ENCODE assay signal across 14 cellular contexts in genomic region chr1:63714482-63714760, GRCh38. TPM values are rescaled to one million over a fixed set of nuclear protein-coding genes. Genes with fewer than 3 reads are reported as not detected.
A peak's percentile ranks its signal among the peaks of the same experiment; 100 is the strongest.
DNase-seq lines count a peak whose midpoint lies in the region; ATAC-seq and TF ChIP-seq lines count a peak whose summit lies in the region.
"Had no signal": no experiment of that assay in that cellular context is flagged by ENCODE, and none has a peak within 500 bp of the region (broad histone marks: within the 10 kb centered on the region; RNA-seq: fewer than 3 reads in every experiment).

No MANE protein-coding gene starts in this region.

- H3K4me2 ChIP-seq in BLaER1 (peak overlapping the region; percentile 82), IMR-90 (ENCODE audit: low read depth, low read length) (peak overlapping the region; percentile 50; the same call in 1 of the 2 replicates), mesendoderm (ENCODE audit: low read length) (no peak overlapping the region)
- H3K4me2 ChIP-seq: PC-9 had no signal

- H3K9me3 Mint-ChIP-seq in WTC11, result no peaks in the 10 kb centered on the region
- no peaks in the 10 kb centered on the region for H3K9me3 Mint-ChIP-seq in activated CD4-positive, alpha-beta T cell treated with anti-CD3 and anti-CD28 coated beads, Interleukin-2, amount 10 ng/mL, durations not matched to agents 24 days and 14 days
- H3K9me3 Mint-ChIP-seq: CD4-positive, alpha-beta T cell had no signal

- no peak overlapping the region for H4K91ac ChIP-seq in IMR-90 (ENCODE audit: insufficient read depth, low read depth, low read length)

- H3K18ac ChIP-seq in IMR-90 (ENCODE audit: low read depth, low read length), result no peak overlapping the region
- no peak overlapping the region for H3K18ac ChIP-seq in mesendoderm (ENCODE audit: low read length)

- no peak overlapping the region for H3K27ac Mint-ChIP-seq in WTC11
- H3K27ac Mint-ChIP-seq in activated CD4-positive, alpha-beta T cell treated with anti-CD3 and anti-CD28 coated beads, Interleukin-2, amount 10 ng/mL, durations not matched to agents 24 days and 14 days, result no peak overlapping the region
- H3K27ac Mint-ChIP-seq: CD4-positive, alpha-beta T cell had no signal

- H2BK20ac ChIP-seq in IMR-90 (ENCODE audit: low read depth, low read length), result no peak overlapping the region

- no peak overlapping the region for H2AFZ ChIP-seq in IMR-90 (replicated peaks; ENCODE audit: low read length, poor library complexity)
- H2AFZ ChIP-seq: PC-9 had no signal

- H3K4me1 Mint-ChIP-seq in WTC11, result peaks cover 6% of the 10 kb centered on the region
- H3K4me1 Mint-ChIP-seq in activated CD4-positive, alpha-beta T cell treated with anti-CD3 and anti-CD28 coated beads, Interleukin-2, amount 10 ng/mL, durations not matched to agents 24 days and 14 days, result no peaks in the 10 kb centered on the region

- H4K5ac ChIP-seq in IMR-90 (ENCODE audit: low read depth, low read length) (no peak overlapping the region), mesendoderm (ENCODE audit: low read length) (no peak overlapping the region)

- H3K4me1 ChIP-seq in BLaER1, result peaks cover 45% of the 10 kb centered on the region
- H3K4me1 ChIP-seq in IMR-90 (ENCODE audit: control insufficient read depth, insufficient read depth, low read length), result peaks cover 9% of the 10 kb centered on the region
- H3K4me1 ChIP-seq in mesendoderm (ENCODE audit: control insufficient read depth, low read depth, low read length), result peaks cover 7% of the 10 kb centered on the region

- H4K20me1 ChIP-seq in BLaER1, result no peaks in the 10 kb centered on the region
- H4K20me1 ChIP-seq in IMR-90 (ENCODE audit: insufficient read depth, low read length), result peaks cover 7% of the 10 kb centered on the region; the same call in 1 of the 2 replicates

- dilution Hi-C loops in IMR-90 (cut with HindIII; ENCODE audit: low sequenced_read_pairs, unreplicated experiment), result no loop called here

- H2AK9ac ChIP-seq in IMR-90 (replicated peaks; ENCODE audit: low read depth, low read length, poor library complexity), result no peak overlapping the region

- H2BK5ac ChIP-seq in IMR-90 (ENCODE audit: low read depth, low read length, poor library complexity, severe bottlenecking) (no peak overlapping the region), mesendoderm (ENCODE audit: low read length) (no peak overlapping the region)

- H2BK120ac ChIP-seq in IMR-90 (ENCODE audit: low read depth, low read length) (no peak overlapping the region), mesendoderm (ENCODE audit: low read depth, low read length) (no peak overlapping the region)

- H3K36me3 Mint-ChIP-seq in WTC11, result no peaks in the 10 kb centered on the region
- no peaks in the 10 kb centered on the region for H3K36me3 Mint-ChIP-seq in activated CD4-positive, alpha-beta T cell treated with anti-CD3 and anti-CD28 coated beads, Interleukin-2, amount 10 ng/mL, durations not matched to agents 24 days and 14 days (ENCODE audit: low read depth)

- H3K9ac ChIP-seq in BLaER1 (peak overlapping the region; percentile 16; the same call in 1 of the 2 replicates), IMR-90 (ENCODE audit: low read depth, low read length) (no peak overlapping the region), mesendoderm (ENCODE audit: low read length) (no peak overlapping the region)

- H3K4ac ChIP-seq in IMR-90 (ENCODE audit: low read depth, low read length) (0 out of 2 replicates have a peak overlapping the region, but pooled peaks have one; percentile 40), mesendoderm (ENCODE audit: low read depth, low read length) (no peak overlapping the region)

- H3K27ac ChIP-seq in BLaER1, result peak overlapping the region; percentile 46
- no peak overlapping the region for H3K27ac ChIP-seq in IMR-90 (ENCODE audit: insufficient read depth, low read length)
- no peak overlapping the region for H3K27ac ChIP-seq in mesendoderm (ENCODE audit: low read depth, low read length)
- H3K27ac ChIP-seq: PC-9 had no signal

- no peak for TF ChIP-seq CTCF in IMR-90 (conservative IDR thresholded peaks at IDR 0.05; ENCODE audit: low read depth, low read length)
- TF ChIP-seq CTCF in WTC11 (IDR thresholded peaks at IDR 0.05), result no peak

- intact Hi-C loops in IMR-90 (cut with micrococcal nuclease), result no loop called here
- intact Hi-C loops in activated CD4-positive, alpha-beta T cell treated with anti-CD3 and anti-CD28 coated beads, Interleukin-2, amount 10 ng/mL, durations not matched to agents 24 days and 14 days (cut with micrococcal nuclease), result no loop called here

- WGBS in IMR-90 (ENCODE audit: extremely low coverage in 2 of 2, insufficient read length in 1 of 2), 2 experiments, result no CpG with 5 or more reads among the region's 2 CpGs
- no CpG with 5 or more reads among the region's 2 CpGs for WGBS in mesendoderm (ENCODE audit: extremely low coverage, insufficient coverage, low lambda C conversion rate)

- no peak for ATAC-seq in IMR-90 (ENCODE audit: low read depth)
- ATAC-seq in WTC11, result no peak; the same call in 1 of the 2 replicates

- TF ChIP-seq POLR2A in IMR-90 (IDR thresholded peaks at IDR 0.05; ENCODE audit: low read depth, low read length), result no peak

- H3K4me3 Mint-ChIP-seq in WTC11, result no peak overlapping the region
- no peak overlapping the region for H3K4me3 Mint-ChIP-seq in activated CD4-positive, alpha-beta T cell treated with anti-CD3 and anti-CD28 coated beads, Interleukin-2, amount 10 ng/mL, durations not matched to agents 24 days and 14 days
- H3K4me3 Mint-ChIP-seq: CD4-positive, alpha-beta T cell had no signal

- no peaks in the 10 kb centered on the region for H3K36me3 ChIP-seq in BLaER1
- H3K36me3 ChIP-seq in IMR-90 (ENCODE audit: control insufficient read depth, insufficient read depth, low read length), result no peaks in the 10 kb centered on the region
- H3K36me3 ChIP-seq in mesendoderm (ENCODE audit: control insufficient read depth, insufficient read depth, low read length), result no peaks in the 10 kb centered on the region

- H3K79me1 ChIP-seq in IMR-90 (ENCODE audit: low read depth in 1 of 2, low read length in 2 of 2) (no peaks in the 10 kb centered on the region), mesendoderm (ENCODE audit: low read length) (no peaks in the 10 kb centered on the region)

- no TSS peak for BruUV-seq in IMR-90 (replicated peaks; lab: Mats Ljungman, UMichigan)

- H2AK5ac ChIP-seq in IMR-90 (ENCODE audit: low read depth, low read length) (no peak overlapping the region), mesendoderm (ENCODE audit: low read length) (no peak overlapping the region)

- H2BK15ac ChIP-seq in IMR-90 (ENCODE audit: low read depth, low read length) (no peak overlapping the region), mesendoderm (replicated peaks; ENCODE audit: low read depth) (no peak overlapping the region)

- no peak overlapping the region for H3K4me3 ChIP-seq in BLaER1
- H3K4me3 ChIP-seq in IMR-90 (ENCODE audit: insufficient read depth, low read depth, low read length), result no peak overlapping the region
- no peak overlapping the region for H3K4me3 ChIP-seq in mesendoderm (ENCODE audit: low read length)
- H3K4me3 ChIP-seq: PC-9 had no signal

- H3K27me3 Mint-ChIP-seq in WTC11 (ENCODE audit: low read depth), result no peaks in the 10 kb centered on the region; the same call in 1 of the 2 replicates
- H3K27me3 Mint-ChIP-seq in activated CD4-positive, alpha-beta T cell treated with anti-CD3 and anti-CD28 coated beads, Interleukin-2, amount 10 ng/mL, durations not matched to agents 24 days and 14 days, result peaks cover 7% of the 10 kb centered on the region

- H3K23ac ChIP-seq in IMR-90 (ENCODE audit: low read depth, low read length) (no peak overlapping the region), mesendoderm (ENCODE audit: low read length) (no peak overlapping the region)

- no peaks in the 10 kb centered on the region for H3K79me2 ChIP-seq in mesendoderm (ENCODE audit: control insufficient read depth, insufficient read depth, low read length)

- no peak for DNase-seq in IMR-90
- no peak for DNase-seq in WTC11 (ENCODE audit: low spot score)
- peak; percentile 25 for DNase-seq in mesendoderm
- DNase-seq in activated CD4-positive, alpha-beta T cell treated with anti-CD3 and anti-CD28 coated beads, Interleukin-2, amount 10 ng/mL, durations not matched to agents 24 days and 14 days, result no peak
- DNase-seq in activated naive CD4-positive, alpha-beta T cell treated with Interleukin-2 at 50 U/mL for 16 hours, result no peak
- DNase-seq in AG08395 (ENCODE audit: low spot score), result no peak
- no peak for DNase-seq in DMS153 (lab: John Stamatoyannopoulos, UW)
- DNase-seq: Calu3; CD4-positive, alpha-beta T cell; KG1; NCI-H1092 treated with DMSO at 0.1 percent for 48 hours; NCI-H526 treated with DMSO at 0.1 percent for 48 hours had no signal

- peaks cover 7% of the 10 kb centered on the region; the same call in 1 of the 2 replicates for H3K9me1 ChIP-seq in IMR-90 (ENCODE audit: insufficient read depth, low read length)

- POLR2A ChIA-PET in IMR-90 (lab: Charles Lee; ENCODE audit: unreplicated experiment) (no interaction called here), WTC11 (lab: Charles Lee) (interaction anchor here (1.4 kb wide), 1 partner anchor 10 kb away, joined by 3 read pairs; no protein-coding TSS in a partner anchor)

- no peaks in the 10 kb centered on the region for H3K9me3 ChIP-seq in BLaER1
- no peaks in the 10 kb centered on the region for H3K9me3 ChIP-seq in IMR-90 (ENCODE audit: control insufficient read depth, insufficient read depth, low read length)

- in situ Hi-C loops in IMR-90 (cut with MboI; ENCODE audit: low sequenced_read_pairs), result no loop called here

- CTCF ChIA-PET in IMR-90 (lab: Yijun Ruan, JAX), result no interaction called here
- CTCF ChIA-PET in WTC11 (lab: Charles Lee), result interaction anchor here (1.3 kb wide), 1 partner anchor 14 kb away, joined by 3 read pairs; no protein-coding TSS in a partner anchor

- H4K8ac ChIP-seq in IMR-90 (ENCODE audit: low read depth in 2 of 2, low read length in 2 of 2), result no peak overlapping the region
- no peak overlapping the region for H4K8ac ChIP-seq in mesendoderm (ENCODE audit: low read depth, low read length)

- H3K27me3 ChIP-seq in BLaER1 (no peaks in the 10 kb centered on the region), IMR-90 (ENCODE audit: control insufficient read depth, insufficient read depth, low read length) (peaks cover 30% of the 10 kb centered on the region), mesendoderm (ENCODE audit: insufficient read depth, low read length, poor library complexity) (no peaks in the 10 kb centered on the region)

- H3K56ac ChIP-seq in IMR-90 (ENCODE audit: extremely low read depth, insufficient read depth, low read length) (no peak overlapping the region), mesendoderm (ENCODE audit: low read length) (no peak overlapping the region)

- TF ChIP-seq RAD21 in IMR-90 (IDR thresholded peaks at IDR 0.05; ENCODE audit: low read length), result no peak

- no peak overlapping the region for H3K14ac ChIP-seq in IMR-90 (replicated peaks; ENCODE audit: low read depth, low read length)

RNA-seq across cellular contexts. Expression of gene ROR1, which starts 59.4 kb away (rescaled TPM):
- total RNA-seq in IMR-90 (2012; rRNA removed) (8.1 and 10.0 TPM in 2 replicates), WTC11 (2021) (54.6 to 56.3 TPM (median 55.2 TPM) in 3 replicates)
- polyA plus RNA-seq in IMR-90 (2012; rRNA removed), result 4.4 and 4.5 TPM in 2 replicates
- 1.6 and 3.2 TPM in 2 replicates for polyA plus RNA-seq in IMR-90 (2012; cell fraction: cytosol; rRNA removed)
- 1.6 and 2.6 TPM in 2 replicates for polyA plus RNA-seq in IMR-90 (2012; cell fraction: nucleus; rRNA removed; ENCODE audit: low replicate concordance)
- polyA plus RNA-seq in mesendoderm (2013, experiment 1 of 2), result 18.6 TPM
- 19.7 TPM for polyA plus RNA-seq in mesendoderm (2013, experiment 2 of 2)
- 0.09 TPM in 1 of 2 replicates, not detected in the other for total RNA-seq in activated CD4-positive, alpha-beta T cell treated with anti-CD3 and anti-CD28 coated beads, Interleukin-2, amount 10 ng/mL, durations not matched to agents 24 days and 14 days
- total RNA-seq: CD4-positive, alpha-beta T cell had no signal
